ENCODE assay signal across 35 cellular contexts in genomic region chr17:81851423-81851822, GRCh38. TPM values are rescaled to one million over a fixed set of nuclear protein-coding genes. Genes with fewer than 3 reads are reported as not detected.
"Had no signal": no experiment of that assay in that cellular context is flagged by ENCODE, and none has a peak within 500 bp of the region (broad histone marks: within the 10 kb centered on the region; RNA-seq: fewer than 3 reads in every experiment).

No MANE protein-coding gene starts in this region.

- H3K9me3 Mint-ChIP-seq: activated CD4-positive, alpha-beta memory T cell treated with anti-CD3 and anti-CD28 coated beads, Interleukin-2, amount 10 ng/mL, durations not matched to agents 7 days and 5 days; activated CD4-positive, alpha-beta T cell treated with anti-CD3 and anti-CD28 coated beads, Interleukin-2, amount 10 ng/mL, durations not matched to agents 24 days and 14 days; activated T-cell treated with anti-CD3 and anti-CD28 coated beads, Interleukin-2, amount 50 U/mL, for 24 hours; activated T-helper 17 cell treated with anti-CD3 and anti-CD28 coated beads, Interleukin-2, amount 50 U/mL, for 72 hours; mesothelial cell of epicardium; naive B cell; stimulated activated naive B cell treated with anti-CD40 and anti-IgM and Interleukin-4, amounts not matched to agents 10 μg/mL and 1 μg/mL and 100 μg/mL, for 72 hours; T-helper 1 cell treated with Interleukin-12 subunit alpha and Interleukin-12 subunit beta and Interleukin-4 antibody, amounts not matched to agents 30 μg/mL and 1 μg/mL, for 36 hours; type B pancreatic cell had no signal

- H3K27ac Mint-ChIP-seq: activated CD4-positive, alpha-beta memory T cell treated with anti-CD3 and anti-CD28 coated beads, Interleukin-2, amount 10 ng/mL, durations not matched to agents 7 days and 5 days; activated CD4-positive, alpha-beta T cell treated with anti-CD3 and anti-CD28 coated beads, Interleukin-2, amount 10 ng/mL, durations not matched to agents 24 days and 14 days; activated T-cell treated with anti-CD3 and anti-CD28 coated beads, Interleukin-2, amount 50 U/mL, for 24 hours; activated T-helper 17 cell treated with anti-CD3 and anti-CD28 coated beads, Interleukin-2, amount 50 U/mL, for 72 hours; mesothelial cell of epicardium; stimulated activated naive B cell treated with anti-CD40 and anti-IgM and Interleukin-4, amounts not matched to agents 10 μg/mL and 1 μg/mL and 100 μg/mL, for 72 hours; T-helper 1 cell treated with Interleukin-12 subunit alpha and Interleukin-12 subunit beta and Interleukin-4 antibody, amounts not matched to agents 30 μg/mL and 1 μg/mL, for 36 hours; type B pancreatic cell had no signal

- H3K4me1 Mint-ChIP-seq: activated T-helper 17 cell treated with anti-CD3 and anti-CD28 coated beads, Interleukin-2, amount 50 U/mL, for 72 hours; mesothelial cell of epicardium had no signal

- H3K4me3 ChIP-seq: gastroesophageal sphincter, hepatocyte, pancreas, prostate gland, sigmoid colon, testis, vagina had no signal

- H3K27me3 ChIP-seq: gastroesophageal sphincter, hepatocyte, pancreas, sigmoid colon, testis, vagina had no signal

- H3K27me3 Mint-ChIP-seq: activated CD4-positive, alpha-beta memory T cell treated with anti-CD3 and anti-CD28 coated beads, Interleukin-2, amount 10 ng/mL, durations not matched to agents 7 days and 5 days; activated CD4-positive, alpha-beta T cell treated with anti-CD3 and anti-CD28 coated beads, Interleukin-2, amount 10 ng/mL, durations not matched to agents 24 days and 14 days; activated T-cell treated with anti-CD3 and anti-CD28 coated beads, Interleukin-2, amount 50 U/mL, for 24 hours; activated T-helper 17 cell treated with anti-CD3 and anti-CD28 coated beads, Interleukin-2, amount 50 U/mL, for 72 hours; naive B cell; stimulated activated naive B cell treated with anti-CD40 and anti-IgM and Interleukin-4, amounts not matched to agents 10 μg/mL and 1 μg/mL and 100 μg/mL, for 72 hours; type B pancreatic cell had no signal

- H3K36me3 Mint-ChIP-seq: naive B cell, type B pancreatic cell had no signal

- H3K9me3 ChIP-seq: gastroesophageal sphincter, pancreas, prostate gland, sigmoid colon, testis, vagina had no signal

- FAIRE-seq: endothelial cell of umbilical vein, keratinocyte, pancreas, small intestine had no signal

- ATAC-seq: activated T-helper 17 cell treated with anti-CD3 and anti-CD28 coated beads, Interleukin-2, amount 50 U/mL, for 72 hours; gastroesophageal sphincter; pancreas; stimulated activated naive B cell treated with anti-CD40 and anti-IgM and Interleukin-4, amounts not matched to agents 10 μg/mL and 1 μg/mL and 100 μg/mL, for 72 hours had no signal

- H3K4me2 ChIP-seq: hepatocyte had no signal

- H3K27ac ChIP-seq: gastroesophageal sphincter, hepatocyte, pancreas, prostate gland, sigmoid colon, testis, vagina had no signal

- H3K4me1 ChIP-seq: prostate gland, testis had no signal

- H2AFZ ChIP-seq: hepatocyte had no signal

- DNase-seq: activated CD4-positive, alpha-beta memory T cell treated with anti-CD3 and anti-CD28 coated beads, Interleukin-2, amount 10 ng/mL, durations not matched to agents 7 days and 5 days; activated CD4-positive, alpha-beta T cell treated with anti-CD3 and anti-CD28 coated beads, Interleukin-2, amount 10 ng/mL, durations not matched to agents 24 days and 14 days; activated CD4-positive, CD25-positive, alpha-beta regulatory T cell treated with anti-CD3 and anti-CD28 coated beads, Interleukin-2, amount 50 U/mL, for 72 hours; activated CD8-positive, alpha-beta memory T cell treated with anti-CD3 and anti-CD28 coated beads, Interleukin-2, amount 50 U/mL, for 48 hours; activated gamma-delta T cell treated with Interleukin-2 at 50 U/mL for 16 hours; activated naive CD4-positive, alpha-beta T cell treated with anti-CD3 and anti-CD28 coated beads, Interleukin-2, amount 50 U/mL, for 16 hours; activated T-cell treated with anti-CD3 and anti-CD28 coated beads, Interleukin-2, amount 50 U/mL, for 24 hours; amygdala; caudate nucleus; naive B cell; nucleus accumbens; retina; sigmoid colon; small intestine; stimulated activated CD4-positive, alpha-beta T cell treated with anti-CD3 and anti-CD28 coated beads, Interleukin-1b, Interleukin-23, amount 100 ng/mL, for 48 hours; stimulated activated CD4-positive, alpha-beta T cell treated with anti-CD3 and anti-CD28 coated beads, Interleukin-4, amount 100 ng/mL, for 4 hours; stimulated activated CD8-positive, alpha-beta memory T cell treated with anti-CD3 and anti-CD28 coated beads, Interleukin-4, amount 100 ng/mL, for 48 hours; stimulated activated naive B cell treated with anti-CD40 and anti-IgM and Interleukin-4, amounts not matched to agents 10 μg/mL and 1 μg/mL and 100 μg/mL, for 72 hours; SW 1271; T1000; testis had no signal

- H3K4me3 Mint-ChIP-seq: activated CD4-positive, alpha-beta memory T cell treated with anti-CD3 and anti-CD28 coated beads, Interleukin-2, amount 10 ng/mL, durations not matched to agents 7 days and 5 days; activated CD4-positive, alpha-beta T cell treated with anti-CD3 and anti-CD28 coated beads, Interleukin-2, amount 10 ng/mL, durations not matched to agents 24 days and 14 days; activated T-cell treated with anti-CD3 and anti-CD28 coated beads, Interleukin-2, amount 50 U/mL, for 24 hours; activated T-helper 17 cell treated with anti-CD3 and anti-CD28 coated beads, Interleukin-2, amount 50 U/mL, for 72 hours; mesothelial cell of epicardium; naive B cell; stimulated activated naive B cell treated with anti-CD40 and anti-IgM and Interleukin-4, amounts not matched to agents 10 μg/mL and 1 μg/mL and 100 μg/mL, for 72 hours; T-helper 1 cell treated with Interleukin-12 subunit alpha and Interleukin-12 subunit beta and Interleukin-4 antibody, amounts not matched to agents 30 μg/mL and 1 μg/mL, for 36 hours; type B pancreatic cell had no signal

RNA-seq across cellular contexts. Expression of gene PPP1R27, which starts 16.6 kb away (rescaled TPM):
- total RNA-seq: activated CD4-positive, alpha-beta memory T cell treated with anti-CD3 and anti-CD28 coated beads, Interleukin-2, amount 10 ng/mL, durations not matched to agents 7 days and 5 days; activated CD4-positive, alpha-beta T cell treated with anti-CD3 and anti-CD28 coated beads, Interleukin-2, amount 10 ng/mL, durations not matched to agents 24 days and 14 days; activated T-helper 17 cell treated with anti-CD3 and anti-CD28 coated beads, Interleukin-2, amount 50 U/mL, for 72 hours; endothelial cell of umbilical vein; fibroblast of lung; fibroblast of villous mesenchyme; gastroesophageal sphincter; hepatocyte; mesothelial cell of epicardium; sigmoid colon; vagina had no signal
- polyA plus RNA-seq: endothelial cell of umbilical vein, fibroblast of lung, neural cell had no signal
